Comparison of ENCODE assay signal across 1 cellular context in the genomic region with DNA sequence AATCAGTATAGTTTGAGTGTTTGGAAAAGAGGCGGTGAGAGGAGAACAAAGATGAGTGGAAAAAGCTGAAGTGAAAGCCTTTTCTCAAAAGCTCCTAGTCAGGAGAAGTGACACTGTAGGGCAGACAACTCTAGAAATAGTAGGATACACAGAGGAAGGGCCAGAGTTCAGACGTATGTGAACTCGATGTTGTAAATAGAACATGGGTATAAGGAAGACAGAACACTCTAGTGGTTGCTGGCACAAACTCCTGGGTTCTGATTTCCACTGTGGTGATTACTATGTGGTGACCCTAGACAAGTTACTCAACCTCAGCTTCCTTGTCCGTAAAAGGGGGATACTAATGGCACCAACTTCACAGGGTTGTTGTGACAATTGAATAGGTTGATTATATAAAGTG.
TF ChIP-seq lines count a peak whose summit lies in the region.

No MANE protein-coding gene starts in this region.

TF ChIP-seq in K562, 482 proteins besides CTCF, POLR2A, EP300 and RAD21 (continued from another document):
- TF ChIP-seq, protein P1, sequence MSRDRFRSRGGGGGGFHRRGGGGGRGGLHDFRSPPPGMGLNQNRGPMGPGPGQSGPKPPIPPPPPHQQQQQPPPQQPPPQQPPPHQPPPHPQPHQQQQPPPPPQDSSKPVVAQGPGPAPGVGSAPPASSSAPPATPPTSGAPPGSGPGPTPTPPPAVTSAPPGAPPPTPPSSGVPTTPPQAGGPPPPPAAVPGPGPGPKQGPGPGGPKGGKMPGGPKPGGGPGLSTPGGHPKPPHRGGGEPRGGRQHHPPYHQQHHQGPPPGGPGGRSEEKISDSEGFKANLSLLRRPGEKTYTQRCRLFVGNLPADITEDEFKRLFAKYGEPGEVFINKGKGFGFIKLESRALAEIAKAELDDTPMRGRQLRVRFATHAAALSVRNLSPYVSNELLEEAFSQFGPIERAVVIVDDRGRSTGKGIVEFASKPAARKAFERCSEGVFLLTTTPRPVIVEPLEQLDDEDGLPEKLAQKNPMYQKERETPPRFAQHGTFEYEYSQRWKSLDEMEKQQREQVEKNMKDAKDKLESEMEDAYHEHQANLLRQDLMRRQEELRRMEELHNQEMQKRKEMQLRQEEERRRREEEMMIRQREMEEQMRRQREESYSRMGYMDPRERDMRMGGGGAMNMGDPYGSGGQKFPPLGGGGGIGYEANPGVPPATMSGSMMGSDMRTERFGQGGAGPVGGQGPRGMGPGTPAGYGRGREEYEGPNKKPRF (IDR thresholded peaks at IDR 0.05; ENCODE audit: low read depth, low read length), result no peak
- no peak for TF ChIP-seq ZFPM2 (CRISPR knock-in tag; IDR thresholded peaks at IDR 0.05)
- TF ChIP-seq SETDB1 (IDR thresholded peaks at IDR 0.05; ENCODE audit: low read length), result no peak
- no peak for TF ChIP-seq SAFB2 (IDR thresholded peaks at IDR 0.05; ENCODE audit: borderline replicate concordance, low read depth, low read length, severe bottlenecking)
